8 cellular contexts compared by ENCODE assay signal in the genomic region with DNA sequence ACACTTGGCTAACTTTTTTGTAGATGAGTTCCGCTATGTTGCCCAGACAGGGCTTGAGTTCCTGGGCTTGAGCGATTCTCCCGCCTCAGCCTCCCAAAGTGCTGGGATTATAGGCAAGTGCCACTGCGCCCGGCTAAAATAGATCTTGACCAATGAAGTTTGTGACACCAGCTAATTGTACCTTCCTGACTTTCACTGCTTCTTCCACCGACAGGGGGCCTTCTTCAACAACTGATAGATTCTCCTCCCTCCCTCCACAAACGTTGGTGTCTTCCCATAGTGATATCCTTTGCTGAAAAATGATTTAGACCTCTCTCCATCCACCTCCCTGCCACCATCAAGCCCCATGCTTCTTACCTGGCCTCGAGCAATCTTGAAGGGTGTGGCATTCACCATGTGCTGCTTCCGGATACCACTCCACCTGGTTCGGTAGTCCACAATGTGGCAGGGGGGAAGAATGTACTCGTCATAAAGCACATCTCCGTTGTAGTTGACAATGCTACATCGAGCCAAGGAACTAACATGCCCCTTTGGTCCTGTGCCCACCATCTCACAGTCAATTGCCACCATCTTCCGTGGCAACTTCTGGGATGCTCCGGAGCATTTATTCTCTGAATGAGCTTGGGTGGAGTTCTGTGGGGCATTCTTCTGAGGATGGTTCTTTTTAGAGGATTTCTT. TPM values are rescaled to one million over a fixed set of nuclear protein-coding genes. Genes with fewer than 3 reads are reported as not detected.
DNase-seq lines count a peak whose midpoint lies in the region; ATAC-seq and TF ChIP-seq lines count a peak whose summit lies in the region.

No MANE protein-coding gene starts in this region.

- H3K36me3 Mint-ChIP-seq in stimulated activated effector memory CD8-positive, alpha-beta T cell treated with anti-CD3 and anti-CD28 coated beads, Interleukin-12 subunit alpha, Interleukin-12 subunit beta, amount 100 ng/mL, for 72 hours: peaks cover 23% of the 10 kb centered on the region

- H3K9me3 Mint-ChIP-seq in stimulated activated effector memory CD8-positive, alpha-beta T cell treated with anti-CD3 and anti-CD28 coated beads, Interleukin-12 subunit alpha, Interleukin-12 subunit beta, amount 100 ng/mL, for 72 hours: no peaks in the 10 kb centered on the region

- DNase-seq in DMS153 (lab: John Stamatoyannopoulos, UW): peak; percentile 38
- peak; percentile 72 for DNase-seq in HuH-7.5 (ENCODE audit: low spot score)
- peak in 2 of 3 donors; percentile 67 to 81 for DNase-seq in Peyer's patch
- peak in 5 of 7 donors; percentile 47 to 78 (median 62) for DNase-seq in adrenal gland
- peak; percentile 71 for DNase-seq in iris pigment epithelial cell (ENCODE audit: low read depth)
- DNase-seq in stimulated activated effector memory CD8-positive, alpha-beta T cell treated with anti-CD3 and anti-CD28 coated beads, Interleukin-12 subunit alpha, Interleukin-12 subunit beta, amount 100 ng/mL, for 72 hours (ENCODE audit: low spot score in 2 of 2): peak; percentile 40 to 82

- H3K4me1 Mint-ChIP-seq in stimulated activated effector memory CD8-positive, alpha-beta T cell treated with anti-CD3 and anti-CD28 coated beads, Interleukin-12 subunit alpha, Interleukin-12 subunit beta, amount 100 ng/mL, for 72 hours: peaks cover 38% of the 10 kb centered on the region

- no peak for ATAC-seq in stimulated activated effector memory CD8-positive, alpha-beta T cell treated with anti-CD3 and anti-CD28 coated beads, Interleukin-12 subunit alpha, Interleukin-12 subunit beta, amount 100 ng/mL, for 72 hours
- no peak for ATAC-seq in HG02981 (IDR thresholded peaks at IDR 0.05; ENCODE audit: unreplicated experiment)
- no peak for ATAC-seq in GM18502 (IDR thresholded peaks at IDR 0.05; ENCODE audit: poor library complexity, unreplicated experiment)

- no peak overlapping the region for H3K4me3 Mint-ChIP-seq in stimulated activated effector memory CD8-positive, alpha-beta T cell treated with anti-CD3 and anti-CD28 coated beads, Interleukin-12 subunit alpha, Interleukin-12 subunit beta, amount 100 ng/mL, for 72 hours

- H3K27ac ChIP-seq in Peyer's patch: peak overlapping the region in 2 of 4 donors; percentile 14 to 44
- H3K27ac ChIP-seq in adrenal gland: peak overlapping the region in 2 of 5 donors; percentile 6 to 24

- H3K4me1 ChIP-seq in Peyer's patch (peaks cover 11 to 32% (median 28%) of the 10 kb centered on the region in 4 donors), adrenal gland (replicated peaks in 1 of 2) (peaks cover 31 to 42% of the 10 kb centered on the region in 2 donors)

- H3K27ac Mint-ChIP-seq in stimulated activated effector memory CD8-positive, alpha-beta T cell treated with anti-CD3 and anti-CD28 coated beads, Interleukin-12 subunit alpha, Interleukin-12 subunit beta, amount 100 ng/mL, for 72 hours: no peak overlapping the region

- TF ChIP-seq POLR2A in Peyer's patch (IDR thresholded peaks at IDR 0.05) (no peak), adrenal gland (IDR thresholded peaks at IDR 0.05) (no peak)

- peak in 5 of 6 experiments; percentile 39 to 72 (median 63) for TF ChIP-seq CTCF in Peyer's patch (IDR thresholded peaks at IDR 0.05)
- peak; percentile 25 to 59 (median 47) for TF ChIP-seq CTCF in adrenal gland (IDR thresholded peaks at IDR 0.05)

- H3K4me3 ChIP-seq in Peyer's patch: peak overlapping the region in 3 of 4 donors; percentile 31 to 77 (median 58)
- peak overlapping the region in 1 of 4 donors; percentile 32 for H3K4me3 ChIP-seq in adrenal gland

- intact Hi-C loops in adrenal gland (cut with DNase I): loop anchor here in 1 of 2 donors (10.0 kb wide), 1 partner anchor 138 kb away; the partner anchor contains the start of gene NTRK1

- H3K36me3 ChIP-seq in Peyer's patch (peaks cover 0 to 34% (median 0%) of the 10 kb centered on the region in 3 donors), adrenal gland (replicated peaks in 1 of 2) (peaks cover 0 to 24% of the 10 kb centered on the region in 2 donors)

- WGBS in adrenal gland, 4 donors: 52 to 62% (median 54%) methylated on average over 14 to 15 of the region's 15 CpGs

- no peaks in the 10 kb centered on the region for H3K27me3 ChIP-seq in Peyer's patch
- no peaks in the 10 kb centered on the region for H3K27me3 ChIP-seq in adrenal gland

- H3K9me3 ChIP-seq in Peyer's patch (no peaks in the 10 kb centered on the region), adrenal gland (replicated peaks in 1 of 3) (no peaks in the 10 kb centered on the region)

RNA-seq across cellular contexts. Expression of gene METTL25B, which starts 1.6 kb away (rescaled TPM):
- total RNA-seq in Peyer's patch (10 to 100 TPM; 33.8 to 95.2 (median 64.9) TPM), adrenal gland (100 to 1,000 TPM in 1 of 8 donors, 10 to 100 TPM in 7; 24.0 to 140 (median 32.5) TPM)
- polyA plus RNA-seq in adrenal gland: 100 to 1,000 TPM in 1 of 3 donors, 10 to 100 TPM in 2; 17.4 to 127 (median 68.6) TPM

RNA-seq across cellular contexts. Expression of gene ISG20L2, which starts 1.9 kb away (rescaled TPM):
- total RNA-seq in Peyer's patch (10 to 100 TPM; 22.4 to 47.2 (median 27.9) TPM), adrenal gland (10 to 100 TPM; 10.6 to 38.5 (median 18.4) TPM)
- polyA plus RNA-seq in adrenal gland: 10 to 100 TPM in 1 of 3 donors, 1 to 10 TPM in 2; 5.5 to 40.0 (median 8.8) TPM

RNA-seq across cellular contexts. Expression of gene MRPL24, which starts 14.2 kb away (rescaled TPM):
- total RNA-seq in Peyer's patch (10 to 100 TPM; 15.7 to 35.8 (median 22.0) TPM), adrenal gland (100 to 1,000 TPM in 4 of 8 donors, 10 to 100 TPM in 4; 46.7 to 140 (median 91.4) TPM)
- 100 to 1,000 TPM; 154 to 294 (median 239) TPM for polyA plus RNA-seq in adrenal gland

RNA-seq across cellular contexts. Expression of gene CRABP2, which starts 21.3 kb away (rescaled TPM):
- total RNA-seq in Peyer's patch (1 to 10 TPM in 2 of 4 donors, not detected in 2; 3.6 to 5.0 TPM), adrenal gland (10 to 100 TPM in 1 of 8 donors, 1 to 10 TPM in 7; 3.1 to 11.6 (median 6.8) TPM)
- polyA plus RNA-seq in adrenal gland: 10 to 100 TPM in 2 of 3 donors, 1 to 10 TPM in 1; 5.0 to 17.8 (median 11.2) TPM

RNA-seq across cellular contexts. Expression of gene HDGF, which starts 24.8 kb away (rescaled TPM):
- total RNA-seq in Peyer's patch: 100 to 1,000 TPM; 234 to 309 (median 281) TPM
- total RNA-seq in adrenal gland: 100 to 1,000 TPM; 119 to 159 (median 150) TPM
- polyA plus RNA-seq in adrenal gland: 100 to 1,000 TPM in 1 of 3 donors, 10 to 100 TPM in 2; 62.0 to 199 (median 96.0) TPM
